Comparison of ENCODE assay signal across 8 cellular contexts in the genomic region with DNA sequence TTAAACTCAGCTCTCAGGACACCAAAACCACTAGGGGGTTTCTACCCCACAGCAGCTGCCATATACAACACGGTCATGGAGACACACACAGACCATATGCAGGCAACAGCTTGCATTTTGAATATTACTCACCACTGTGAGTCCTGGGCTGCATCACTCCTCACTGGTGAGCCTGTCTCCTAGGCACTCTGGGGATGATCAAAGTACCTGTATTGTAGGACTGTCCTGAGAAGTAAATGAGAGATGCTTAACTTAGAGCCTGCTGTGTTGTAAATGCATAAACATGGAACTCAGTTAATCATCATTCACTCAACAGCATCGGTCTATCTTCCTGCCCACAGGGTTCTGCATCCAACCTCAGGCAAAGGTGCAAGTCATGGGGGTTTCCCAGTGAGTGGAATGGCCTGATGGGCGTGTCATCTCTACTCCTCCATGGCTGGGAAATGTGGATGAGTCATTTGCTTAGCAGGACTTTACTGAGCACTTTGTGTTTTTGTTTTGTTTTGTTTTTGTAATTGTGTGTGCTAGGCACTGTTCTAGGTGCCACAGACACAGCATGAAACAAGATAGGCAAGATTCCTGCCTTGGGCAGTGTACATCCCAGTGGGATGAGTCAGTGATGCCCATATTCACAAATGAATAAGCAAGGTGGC.
DNase-seq lines count a peak whose midpoint lies in the region; ATAC-seq and TF ChIP-seq lines count a peak whose summit lies in the region.

No MANE protein-coding gene starts in this region.

- H3K36me3 ChIP-seq in BE2C, result no peaks in the 10 kb centered on the region
- H3K36me3 ChIP-seq in tibial nerve, result no peaks in the 10 kb centered on the region

- no peak for TF ChIP-seq POLR2A in tibial nerve (IDR thresholded peaks at IDR 0.05)

- no peak overlapping the region for H3K4me3 ChIP-seq in epithelial cell of proximal tubule (ENCODE audit: low read depth, low read length)
- no peak overlapping the region for H3K4me3 ChIP-seq in BE2C (ENCODE audit: low read depth, low read length)
- no peak overlapping the region for H3K4me3 ChIP-seq in tibial nerve

- no peaks in the 10 kb centered on the region for H3K9me3 ChIP-seq in BE2C
- no peaks in the 10 kb centered on the region for H3K9me3 ChIP-seq in tibial nerve

- TF ChIP-seq EP300 in tibial nerve (IDR thresholded peaks at IDR 0.05), result no peak

- H3K4me1 ChIP-seq in BE2C, result no peaks in the 10 kb centered on the region
- H3K4me1 ChIP-seq in tibial nerve, result no peaks in the 10 kb centered on the region

- H3K27ac ChIP-seq in tibial nerve, result no peak overlapping the region

- H3K4me3 Mint-ChIP-seq in stimulated activated naive CD8-positive, alpha-beta T cell treated with anti-CD3 and anti-CD28 coated beads, Interleukin-15, amount 100 ng/mL, for 72 hours, result peak overlapping the region in 1 of 2 donors; percentile 15

- H3K9me3 Mint-ChIP-seq in stimulated activated naive CD8-positive, alpha-beta T cell treated with anti-CD3 and anti-CD28 coated beads, Interleukin-15, amount 100 ng/mL, for 72 hours, result no peaks in the 10 kb centered on the region

- H3K4me1 Mint-ChIP-seq in stimulated activated naive CD8-positive, alpha-beta T cell treated with anti-CD3 and anti-CD28 coated beads, Interleukin-15, amount 100 ng/mL, for 72 hours, result peaks cover 8% of the 10 kb centered on the region

- no peak for TF ChIP-seq CTCF in epithelial cell of proximal tubule (conservative IDR thresholded peaks at IDR 0.05; ENCODE audit: low read depth, low read length)
- no peak for TF ChIP-seq CTCF in BE2C (IDR thresholded peaks at IDR 0.05; ENCODE audit: low read depth, low read length)
- no peak for TF ChIP-seq CTCF in tibial nerve (IDR thresholded peaks at IDR 0.05)

- peak; percentile 91 for ATAC-seq in GM18502 (IDR thresholded peaks at IDR 0.05; ENCODE audit: poor library complexity, unreplicated experiment)
- peak; percentile 78 for ATAC-seq in GM21786 (IDR thresholded peaks at IDR 0.05; ENCODE audit: unreplicated experiment)
- peak; percentile 95 for ATAC-seq in stimulated activated naive CD8-positive, alpha-beta T cell treated with anti-CD3 and anti-CD28 coated beads, Interleukin-15, amount 100 ng/mL, for 72 hours

- 72 to 79% methylated on average over 3 of the region's 3 CpGs for WGBS in tibial nerve, 2 donors

- H3K27ac Mint-ChIP-seq in stimulated activated naive CD8-positive, alpha-beta T cell treated with anti-CD3 and anti-CD28 coated beads, Interleukin-15, amount 100 ng/mL, for 72 hours, result peak overlapping the region in 1 of 2 donors; percentile 25

- H3K27me3 Mint-ChIP-seq in stimulated activated naive CD8-positive, alpha-beta T cell treated with anti-CD3 and anti-CD28 coated beads, Interleukin-15, amount 100 ng/mL, for 72 hours, result peaks cover 27% of the 10 kb centered on the region

- DNase-seq in LHCN-M2 (ENCODE audit: low read depth) (peak; percentile 94), epithelial cell of proximal tubule (ENCODE audit: low read depth) (peak; percentile 99), BE2C (no peak), NCI-H82 (lab: John Stamatoyannopoulos, UW) (no peak), tibial nerve (ENCODE audit: low spot score in 2 of 2) (no peak)
- peak; percentile 15 to 69 for DNase-seq in stimulated activated naive CD8-positive, alpha-beta T cell treated with anti-CD3 and anti-CD28 coated beads, Interleukin-15, amount 100 ng/mL, for 72 hours

- H3K27me3 ChIP-seq in BE2C (no peaks in the 10 kb centered on the region), tibial nerve (no peaks in the 10 kb centered on the region)

Comparison
In these comparisons a context has a peak if more than half of its experiments do, and no peak if none do; other contexts are left out.
1. DNase-seq: peak in LHCN-M2 (single experiment), epithelial cell of proximal tubule (single experiment) and stimulated activated naive CD8-positive, alpha-beta T cell treated with anti-CD3 and anti-CD28 coated beads, Interleukin-15, amount 100 ng/mL, for 72 hours (2 of 2); none in BE2C (single experiment), NCI-H82 (single experiment) and tibial nerve (0 of 2).
2. Peak in every context shown above with its lines, with median percentiles within 50 percentile points of each other: ATAC-seq.